In genomic region chr7:74561898-74562613, GRCh38 we compare ENCODE assay signal across 26 cellular contexts.
DNase-seq lines count a peak whose midpoint lies in the region; ATAC-seq and TF ChIP-seq lines count a peak whose summit lies in the region.
"Had no signal": no experiment of that assay in that cellular context is flagged by ENCODE, and none has a peak within 500 bp of the region (broad histone marks: within the 10 kb centered on the region; RNA-seq: fewer than 3 reads in every experiment).

No MANE protein-coding gene starts in this region.

- H3K4me1 ChIP-seq in RWPE2 (ENCODE audit: insufficient read depth, poor library complexity, severe bottlenecking): no peaks in the 10 kb centered on the region
- no peaks in the 10 kb centered on the region for H3K4me1 ChIP-seq in left lung
- no peaks in the 10 kb centered on the region for H3K4me1 ChIP-seq in tibial artery
- H3K4me1 ChIP-seq: BLaER1, HAP-1, upper lobe of right lung had no signal

- TF ChIP-seq CTCF in RWPE2 (IDR thresholded peaks at IDR 0.05; ENCODE audit: poor library complexity, severe bottlenecking) (no peak), left lung (IDR thresholded peaks at IDR 0.05) (no peak), tibial artery (IDR thresholded peaks at IDR 0.05) (no peak)

- in situ Hi-C loops in Caki2 (cut with HindIII; ENCODE audit: low pct_unique_long_range_greater_than_20kb, low sequenced_read_pairs): no loop called here

- H3K27me3 ChIP-seq in RWPE2 (ENCODE audit: insufficient read depth, poor library complexity, severe bottlenecking) (no peaks in the 10 kb centered on the region), left lung (no peaks in the 10 kb centered on the region), tibial artery (no peaks in the 10 kb centered on the region)
- H3K27me3 ChIP-seq: BLaER1, ovary, upper lobe of right lung had no signal

- H3K9me3 ChIP-seq in RWPE2 (ENCODE audit: severe bottlenecking) (no peaks in the 10 kb centered on the region), left lung (no peaks in the 10 kb centered on the region), tibial artery (no peaks in the 10 kb centered on the region)
- H3K9me3 ChIP-seq: BLaER1, HAP-1, ovary, upper lobe of right lung had no signal

- H3K27ac ChIP-seq in RWPE2 (ENCODE audit: poor library complexity, severe bottlenecking) (no peak overlapping the region), left lung (no peak overlapping the region), tibial artery (no peak overlapping the region)
- H3K27ac ChIP-seq: BLaER1, ovary, PC-9, upper lobe of right lung had no signal

- ATAC-seq in RWPE2 (ENCODE audit: low read depth) (0 out of 3 replicates have a peak, but pooled peaks have one; percentile 37), left lung (peak; percentile 45), HG03442 (IDR thresholded peaks at IDR 0.05; ENCODE audit: unreplicated experiment) (no peak)
- ATAC-seq: stimulated activated naive B cell treated with anti-CD40 and anti-IgM and Interleukin-4, amounts not matched to agents 10 μg/mL and 1 μg/mL and 100 μg/mL, for 72 hours; upper lobe of right lung had no signal

- intact Hi-C loops in left lung (cut with DNase I) (loop anchor here in 1 of 2 donors (10.0 kb wide), 1 partner anchor 117 kb away; no protein-coding TSS in a partner anchor), tibial artery (cut with DNase I; ENCODE audit: low total_unique reads) (no loop called here)

- H3K4me3 ChIP-seq in RWPE2 (ENCODE audit: severe bottlenecking): no peak overlapping the region
- H3K4me3 ChIP-seq in left lung: no peak overlapping the region
- no peak overlapping the region for H3K4me3 ChIP-seq in tibial artery
- H3K4me3 ChIP-seq: BLaER1, HAP-1, ovary, PC-9, upper lobe of right lung had no signal

- peaks cover 27% of the 10 kb centered on the region for H3K36me3 ChIP-seq in RWPE2 (ENCODE audit: low read depth)
- peaks cover 0 to 23% of the 10 kb centered on the region in 2 donors for H3K36me3 ChIP-seq in left lung
- H3K36me3 ChIP-seq in tibial artery: peaks cover 19 to 70% (median 26%) of the 10 kb centered on the region in 3 donors
- H3K36me3 ChIP-seq: ovary had no signal

- DNase-seq in Caki2 (ENCODE audit: low read depth) (peak; percentile 36), LHCN-M2 (ENCODE audit: low read depth) (peak; percentile 17), RWPE2 (ENCODE audit: low spot score) (no peak), left lung (no peak), tibial artery (no peak), HuH-7 (ENCODE audit: low spot score) (no peak)
- DNase-seq: activated CD4-positive, alpha-beta T cell treated with anti-CD3 and anti-CD28 coated beads, Interleukin-2, amount 50 U/mL, for 1 hour; activated effector memory CD4-positive, alpha-beta T cell treated with Interleukin-2 at 50 U/mL for 16 hours; activated T-cell treated with anti-CD3 and anti-CD28 coated beads, Interleukin-2, amount 50 U/mL, for 1 hour; hippocampal formation; KBM-7; mesenchymal stem cell; MM.1S; NCI-H2081; ovary; retina; SIG-M5; small intestine; stimulated activated naive B cell treated with anti-CD40 and anti-IgM and Interleukin-4, amounts not matched to agents 10 μg/mL and 1 μg/mL and 100 μg/mL, for 72 hours; substantia nigra; T1000; upper lobe of right lung had no signal

Comparison
In these comparisons a context has a peak if more than half of its experiments do, and no peak if none do; other contexts are left out.
1. DNase-seq: peak in Caki2 (single experiment) and LHCN-M2 (single experiment); none in RWPE2 (single experiment), left lung (0 of 2), tibial artery (0 of 2) and HuH-7 (single experiment).